In genomic region chr3:67500699-67501098, GRCh38 we compare ENCODE assay signal across 27 cellular contexts.
"Had no signal": no experiment of that assay in that cellular context is flagged by ENCODE, and none has a peak within 500 bp of the region (broad histone marks: within the 10 kb centered on the region; RNA-seq: fewer than 3 reads in every experiment).

No MANE protein-coding gene starts in this region.

- H3K27me3 ChIP-seq: ascending aorta, brain microvascular endothelial cell, dorsolateral prefrontal cortex had no signal

- H3K4me3 ChIP-seq: ascending aorta, coronary artery, dorsolateral prefrontal cortex had no signal

- ATAC-seq: activated CD4-positive, alpha-beta T cell treated with anti-CD3 and anti-CD28 coated beads for 36 hours; activated CD8-positive, alpha-beta memory T cell treated with anti-CD3 and anti-CD28 coated beads, Interleukin-2, amount 10 ng/mL, durations not matched to agents 7 days and 5 days; activated CD8-positive, alpha-beta T cell treated with anti-CD3 and anti-CD28 coated beads, Interleukin-2, amount 10 ng/mL, durations not matched to agents 7 days and 5 days; activated naive CD4-positive, alpha-beta T cell treated with anti-CD3 and anti-CD28 coated beads, Interleukin-2, amount 50 U/mL, for 72 hours; activated T-cell treated with anti-CD3 and anti-CD28 coated beads, Interleukin-2, amount 50 U/mL, for 72 hours; esophagus mucosa had no signal

- FAIRE-seq: bronchial epithelial cell, frontal cortex had no signal

- H3K36me3 ChIP-seq: brain microvascular endothelial cell had no signal

- H3K4me1 ChIP-seq: ascending aorta had no signal

- DNase-seq: activated CD4-positive, alpha-beta memory T cell treated with anti-CD3 and anti-CD28 coated beads for 36 hours; activated CD4-positive, alpha-beta T cell treated with anti-CD3 and anti-CD28 coated beads for 36 hours; activated CD4-positive, alpha-beta T cell treated with anti-CD3 and anti-CD28 coated beads, Interleukin-2, amount 10 ng/mL, durations not matched to agents 24 days and 14 days; activated CD4-positive, CD25-positive, alpha-beta regulatory T cell; activated CD4-positive, CD25-positive, alpha-beta regulatory T cell treated with anti-CD3 and anti-CD28 coated beads, Interleukin-2, amount 50 U/mL, for 72 hours; activated CD8-positive, alpha-beta memory T cell treated with anti-CD3 and anti-CD28 coated beads, Interleukin-2, amount 10 ng/mL, durations not matched to agents 7 days and 5 days; activated CD8-positive, alpha-beta memory T cell treated with anti-CD3 and anti-CD28 coated beads, Interleukin-2, amount 50 U/mL, for 48 hours; activated CD8-positive, alpha-beta T cell treated with anti-CD3 and anti-CD28 coated beads, Interleukin-2, amount 10 ng/mL, durations not matched to agents 7 days and 5 days; activated gamma-delta T cell; activated naive CD4-positive, alpha-beta T cell; activated naive CD4-positive, alpha-beta T cell treated with anti-CD3 and anti-CD28 coated beads, Interleukin-2, amount 10 ng/mL, durations not matched to agents 7 days and 5 days; activated naive CD8-positive, alpha-beta T cell treated with anti-CD3 and anti-CD28 coated beads, Interleukin-2, amount 10 ng/mL, durations not matched to agents 7 days and 5 days; activated T-cell treated with anti-CD3 and anti-CD28 coated beads for 4 hours; activated T-cell treated with anti-CD3 and anti-CD28 coated beads, Interleukin-2, amount 50 U/mL, for 24 hours; activated T-cell treated with anti-CD3 and anti-CD28 coated beads, Interleukin-2, amount 50 U/mL, for 72 hours; brain microvascular endothelial cell; dorsolateral prefrontal cortex; effector memory CD4-positive, alpha-beta T cell; endodermal cell; foreskin fibroblast; T-helper 2 cell had no signal

- H3K9me3 ChIP-seq: ascending aorta had no signal

- H3K27ac ChIP-seq: ascending aorta, brain microvascular endothelial cell, coronary artery, dorsolateral prefrontal cortex had no signal
